ENCODE assay signal across 18 cellular contexts in the genomic region with DNA sequence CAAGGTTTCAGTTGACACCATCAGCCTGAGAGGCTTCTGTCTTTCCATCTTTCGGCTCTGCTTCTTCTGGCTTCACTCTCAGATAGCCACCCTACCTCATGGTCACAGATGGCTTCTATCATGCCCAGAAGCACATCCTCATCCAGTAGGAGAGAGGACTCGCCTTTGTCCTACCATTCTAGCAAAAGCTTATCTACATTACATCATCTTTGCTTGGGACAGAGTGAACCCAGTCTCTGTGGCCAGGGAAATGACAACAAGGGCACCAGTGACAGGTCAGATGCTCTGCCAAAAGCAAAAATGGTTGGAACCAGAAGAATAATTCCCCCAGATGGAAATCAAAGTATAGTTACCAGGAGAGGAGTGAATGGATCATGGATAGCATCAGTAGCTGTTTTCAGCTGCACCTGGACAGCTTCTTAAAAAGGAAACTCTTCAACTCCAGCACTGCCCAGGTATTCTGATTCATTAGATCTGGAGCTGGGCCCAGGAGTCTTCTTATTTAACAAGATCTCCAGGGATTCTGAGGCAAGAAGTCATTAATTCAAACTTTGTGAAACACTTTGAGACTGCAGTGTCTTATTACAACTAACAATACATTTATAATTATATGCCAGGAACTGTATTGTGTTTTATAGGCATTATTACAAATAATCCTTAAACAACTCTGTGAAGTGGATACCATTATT.
DNase-seq lines count a peak whose midpoint lies in the region; ATAC-seq, FAIRE-seq and TF ChIP-seq lines count a peak whose summit lies in the region.
"Had no signal": no experiment of that assay in that cellular context is flagged by ENCODE, and none has a peak within 500 bp of the region (broad histone marks: within the 10 kb centered on the region; RNA-seq: fewer than 3 reads in every experiment).

No MANE protein-coding gene starts in this region.

- H4K20me1 ChIP-seq in keratinocyte (ENCODE audit: control insufficient read depth, extremely low read depth, insufficient read depth, low read length), result no peaks in the 10 kb centered on the region
- H4K20me1 ChIP-seq: BLaER1 treated with 17β-estradiol and CSF1 and Interleukin-3, amounts not matched to agents 10 nM and 100 nM had no signal

- H3K9me1 ChIP-seq in keratinocyte (ENCODE audit: control insufficient read depth, extremely low read depth, insufficient read depth, low read length), result no peaks in the 10 kb centered on the region

- H3K4me2 ChIP-seq in keratinocyte (ENCODE audit: control insufficient read depth, extremely low read depth, insufficient read depth, low read depth, low read length), result no peak overlapping the region
- H3K4me2 ChIP-seq: BLaER1 treated with 17β-estradiol and CSF1 and Interleukin-3, amounts not matched to agents 10 nM and 100 nM had no signal

- no peaks in the 10 kb centered on the region for H3K79me2 ChIP-seq in keratinocyte (ENCODE audit: control insufficient read depth, insufficient read depth, low read length)

- no peak overlapping the region for H3K9ac ChIP-seq in keratinocyte (ENCODE audit: control insufficient read depth, extremely low read depth, insufficient read depth, low read length)
- H3K9ac ChIP-seq: BLaER1 treated with 17β-estradiol and CSF1 and Interleukin-3, amounts not matched to agents 10 nM and 100 nM had no signal

- H3K4me3 Mint-ChIP-seq in HFFc6, result no peak overlapping the region
- no peak overlapping the region for H3K4me3 Mint-ChIP-seq in stimulated activated effector memory CD8-positive, alpha-beta T cell treated with anti-CD3 and anti-CD28 coated beads, Interleukin-12 subunit alpha, Interleukin-12 subunit beta, amount 100 ng/mL, for 72 hours
- no peak overlapping the region for H3K4me3 Mint-ChIP-seq in activated T-cell treated with anti-CD3 and anti-CD28 coated beads, Interleukin-2, amount 50 U/mL, for 24 hours
- H3K4me3 Mint-ChIP-seq: activated CD4-positive, alpha-beta memory T cell treated with anti-CD3 and anti-CD28 coated beads for 36 hours had no signal

- CTCF ChIA-PET in AG04450 (lab: Charles Lee), result interaction anchor here (0.6 kb wide), 1 partner anchor 1810 kb away, joined by 3 read pairs; no protein-coding TSS in a partner anchor

- H3K4me3 ChIP-seq in AG04450 (ENCODE audit: low read depth, low read length), result no peak overlapping the region
- H3K4me3 ChIP-seq in keratinocyte (ENCODE audit: control insufficient read depth in 2 of 3, extremely low read depth in 1 of 3, insufficient read depth in 2 of 3, low read depth in 1 of 3, low read length in 3 of 3), result no peak overlapping the region
- H3K4me3 ChIP-seq: BLaER1 treated with 17β-estradiol and CSF1 and Interleukin-3, amounts not matched to agents 10 nM and 100 nM; heart left ventricle; pancreas had no signal

- H3K27me3 Mint-ChIP-seq in HFFc6 (ENCODE audit: insufficient read depth), result no peaks in the 10 kb centered on the region
- peaks cover 5% of the 10 kb centered on the region for H3K27me3 Mint-ChIP-seq in activated T-cell treated with anti-CD3 and anti-CD28 coated beads, Interleukin-2, amount 50 U/mL, for 24 hours
- H3K27me3 Mint-ChIP-seq: activated CD4-positive, alpha-beta memory T cell treated with anti-CD3 and anti-CD28 coated beads for 36 hours had no signal

- TF ChIP-seq CTCF in AG04450 (IDR thresholded peaks at IDR 0.05; ENCODE audit: low read depth, low read length) (no peak), HFFc6 (IDR thresholded peaks at IDR 0.05) (no peak), keratinocyte (optimal IDR thresholded peaks at IDR 0.05 in 1 of 3, IDR thresholded peaks at IDR 0.05 in 1 of 3, conservative IDR thresholded peaks at IDR 0.05 in 1 of 3; ENCODE audit: extremely low read depth in 1 of 3, insufficient read depth in 2 of 3, low read length in 3 of 3) (no peak)

- POLR2A ChIA-PET in AG04450 (lab: Yijun Ruan, JAX), result no interaction called here

- ATAC-seq in GM18517 (IDR thresholded peaks at IDR 0.05; ENCODE audit: unreplicated experiment), result no peak
- no peak for ATAC-seq in stimulated activated effector memory CD8-positive, alpha-beta T cell treated with anti-CD3 and anti-CD28 coated beads, Interleukin-12 subunit alpha, Interleukin-12 subunit beta, amount 100 ng/mL, for 72 hours
- ATAC-seq: heart left ventricle, pancreas had no signal

- H3K4me1 Mint-ChIP-seq in HFFc6 (ENCODE audit: low read depth), result peaks cover 16% of the 10 kb centered on the region
- no peaks in the 10 kb centered on the region for H3K4me1 Mint-ChIP-seq in stimulated activated effector memory CD8-positive, alpha-beta T cell treated with anti-CD3 and anti-CD28 coated beads, Interleukin-12 subunit alpha, Interleukin-12 subunit beta, amount 100 ng/mL, for 72 hours
- no peaks in the 10 kb centered on the region for H3K4me1 Mint-ChIP-seq in activated T-cell treated with anti-CD3 and anti-CD28 coated beads, Interleukin-2, amount 50 U/mL, for 24 hours (ENCODE audit: low read depth)

- no peaks in the 10 kb centered on the region for H3K36me3 ChIP-seq in keratinocyte (ENCODE audit: control insufficient read depth in 2 of 2, extremely low read depth in 1 of 2, insufficient read depth in 2 of 2, low read length in 2 of 2)
- H3K36me3 ChIP-seq: BLaER1 treated with 17β-estradiol and CSF1 and Interleukin-3, amounts not matched to agents 10 nM and 100 nM; heart left ventricle; pancreas had no signal

- H3K4me1 ChIP-seq in keratinocyte (ENCODE audit: control insufficient read depth, extremely low read depth, insufficient read depth, low read length), result no peaks in the 10 kb centered on the region
- H3K4me1 ChIP-seq: BLaER1 treated with 17β-estradiol and CSF1 and Interleukin-3, amounts not matched to agents 10 nM and 100 nM; heart left ventricle; pancreas had no signal

- H3K27me3 ChIP-seq in AG04450 (ENCODE audit: control insufficient read depth, insufficient read depth, low read length) (no peaks in the 10 kb centered on the region), keratinocyte (ENCODE audit: control insufficient read depth, extremely low read depth, insufficient read depth, low read length) (no peaks in the 10 kb centered on the region)
- H3K27me3 ChIP-seq: BLaER1 treated with 17β-estradiol and CSF1 and Interleukin-3, amounts not matched to agents 10 nM and 100 nM; heart left ventricle; pancreas had no signal

- H3K9me3 Mint-ChIP-seq in HFFc6, result no peaks in the 10 kb centered on the region
- H3K9me3 Mint-ChIP-seq in stimulated activated effector memory CD8-positive, alpha-beta T cell treated with anti-CD3 and anti-CD28 coated beads, Interleukin-12 subunit alpha, Interleukin-12 subunit beta, amount 100 ng/mL, for 72 hours, result no peaks in the 10 kb centered on the region
- H3K9me3 Mint-ChIP-seq in activated T-cell treated with anti-CD3 and anti-CD28 coated beads, Interleukin-2, amount 50 U/mL, for 24 hours, result no peaks in the 10 kb centered on the region
- H3K9me3 Mint-ChIP-seq: activated CD4-positive, alpha-beta memory T cell treated with anti-CD3 and anti-CD28 coated beads for 36 hours had no signal

- DNase-seq in AG04450 (ENCODE audit: low read depth, low spot score), result peak; percentile 11
- DNase-seq in HFFc6, result peak; percentile 64
- DNase-seq in amniotic epithelial cell (ENCODE audit: low read depth), result peak; percentile 79
- DNase-seq in keratinocyte (ENCODE audit: low read depth, low spot score), result no peak
- DNase-seq in NCI-H524 treated with DMSO at 0.1 percent for 48 hours (lab: John Stamatoyannopoulos, UW), result no peak
- DNase-seq in stimulated activated effector memory CD8-positive, alpha-beta T cell treated with anti-CD3 and anti-CD28 coated beads, Interleukin-12 subunit alpha, Interleukin-12 subunit beta, amount 100 ng/mL, for 72 hours (ENCODE audit: low spot score in 2 of 2), result no peak
- DNase-seq in activated T-cell treated with anti-CD3 and anti-CD28 coated beads, Interleukin-2, amount 50 U/mL, for 24 hours, result no peak
- DNase-seq: activated CD4-positive, alpha-beta memory T cell treated with anti-CD3 and anti-CD28 coated beads for 36 hours; activated effector memory CD4-positive, alpha-beta T cell treated with anti-CD3 and anti-CD28 coated beads, Interleukin-2, amount 50 U/mL, for 16 hours; effector CD8-positive, alpha-beta T cell; heart left ventricle; kidney glomerular epithelial cell; NCI-H146; NCI-H774; pancreas; SHP77 had no signal

- peak overlapping the region; percentile 10 for H2AFZ ChIP-seq in keratinocyte (ENCODE audit: control insufficient read depth, low read length)

- no peak overlapping the region for H3K27ac Mint-ChIP-seq in HFFc6
- no peak overlapping the region for H3K27ac Mint-ChIP-seq in stimulated activated effector memory CD8-positive, alpha-beta T cell treated with anti-CD3 and anti-CD28 coated beads, Interleukin-12 subunit alpha, Interleukin-12 subunit beta, amount 100 ng/mL, for 72 hours
- no peak overlapping the region for H3K27ac Mint-ChIP-seq in activated T-cell treated with anti-CD3 and anti-CD28 coated beads, Interleukin-2, amount 50 U/mL, for 24 hours
- H3K27ac Mint-ChIP-seq: activated CD4-positive, alpha-beta memory T cell treated with anti-CD3 and anti-CD28 coated beads for 36 hours had no signal

- dilution Hi-C loops in keratinocyte (cut with MboI; ENCODE audit: extremely low pct_ligation_motif_present, low sequenced_read_pairs), result no loop called here

- H3K36me3 Mint-ChIP-seq in HFFc6 (ENCODE audit: low read depth), result no peaks in the 10 kb centered on the region
- H3K36me3 Mint-ChIP-seq in stimulated activated effector memory CD8-positive, alpha-beta T cell treated with anti-CD3 and anti-CD28 coated beads, Interleukin-12 subunit alpha, Interleukin-12 subunit beta, amount 100 ng/mL, for 72 hours, result no peaks in the 10 kb centered on the region
- H3K36me3 Mint-ChIP-seq in activated T-cell treated with anti-CD3 and anti-CD28 coated beads, Interleukin-2, amount 50 U/mL, for 24 hours (ENCODE audit: low read depth), result no peaks in the 10 kb centered on the region
- H3K36me3 Mint-ChIP-seq: activated CD4-positive, alpha-beta memory T cell treated with anti-CD3 and anti-CD28 coated beads for 36 hours had no signal

- H3K27ac ChIP-seq in AG04450 (ENCODE audit: low read depth, low read length) (no peak overlapping the region), keratinocyte (ENCODE audit: control insufficient read depth, insufficient read depth, low read length) (no peak overlapping the region)
- H3K27ac ChIP-seq: BLaER1 treated with 17β-estradiol and CSF1 and Interleukin-3, amounts not matched to agents 10 nM and 100 nM; heart left ventricle; pancreas had no signal

- H3K9me3 ChIP-seq in AG04450 (ENCODE audit: control insufficient read depth, insufficient read depth, low read length) (no peaks in the 10 kb centered on the region), keratinocyte (ENCODE audit: control insufficient read depth, low read depth, low read length) (no peaks in the 10 kb centered on the region)
- H3K9me3 ChIP-seq: BLaER1 treated with 17β-estradiol and CSF1 and Interleukin-3, amounts not matched to agents 10 nM and 100 nM; heart left ventricle; pancreas had no signal

- peak; percentile 34 for FAIRE-seq in keratinocyte (lab: Jason Lieb, UNC)
- FAIRE-seq: pancreas had no signal

Comparison
In these comparisons a context has a peak if more than half of its experiments do, and no peak if none do; other contexts are left out.
1. DNase-seq: peak in AG04450 (single experiment), HFFc6 (single experiment) and amniotic epithelial cell (single experiment); none in keratinocyte (single experiment), NCI-H524 treated with DMSO at 0.1 percent for 48 hours (single experiment), stimulated activated effector memory CD8-positive, alpha-beta T cell treated with anti-CD3 and anti-CD28 coated beads, Interleukin-12 subunit alpha, Interleukin-12 subunit beta, amount 100 ng/mL, for 72 hours (0 of 2) and activated T-cell treated with anti-CD3 and anti-CD28 coated beads, Interleukin-2, amount 50 U/mL, for 24 hours (single experiment).